1 cellular context compared by ENCODE assay signal in genomic region chr14:23294734-23295561, GRCh38.
TF ChIP-seq lines count a peak whose summit lies in the region.

No MANE protein-coding gene starts in this region.

TF ChIP-seq in HepG2, 621 proteins besides CTCF, POLR2A, EP300 and RAD21 (continued from another document and continues in another):
- TF ChIP-seq ARID3A (IDR thresholded peaks at IDR 0.05; ENCODE audit: low read depth, low read length) (peak; percentile 36; the same call in 1 of the 2 replicates), MYC (CRISPR knock-in tag; IDR thresholded peaks at IDR 0.05; ENCODE audit: borderline replicate concordance) (peak; percentile 62; the same call in 1 of the 2 replicates), PPARG (CRISPR knock-in tag; conservative IDR thresholded peaks at IDR 0.05) (peak; percentile 29; the same call in 1 of the 2 replicates), ZNF605 (CRISPR knock-in tag; IDR thresholded peaks at IDR 0.05) (peak; percentile 96), E2F5 (CRISPR knock-in tag; conservative IDR thresholded peaks at IDR 0.05) (no peak), ZNF496 (CRISPR knock-in tag; IDR thresholded peaks at IDR 0.05; ENCODE audit: insufficient replicate concordance) (no peak), RFXANK (CRISPR knock-in tag; IDR thresholded peaks at IDR 0.05) (no peak), KMT2A (CRISPR knock-in tag; IDR thresholded peaks at IDR 0.05) (peak; percentile 49; the same call in 1 of the 2 replicates), NCOA5 (CRISPR knock-in tag; IDR thresholded peaks at IDR 0.05) (peak; percentile 74; the same call in 1 of the 2 replicates), ZNF530 (CRISPR knock-in tag; IDR thresholded peaks at IDR 0.05; ENCODE audit: low read depth) (no peak), RARA (CRISPR knock-in tag; IDR thresholded peaks at IDR 0.05) (no peak), NCOA2 (CRISPR knock-in tag; IDR thresholded peaks at IDR 0.05) (peak; percentile 3; the same call in 1 of the 2 replicates), THYN1 (CRISPR knock-in tag; IDR thresholded peaks at IDR 0.05; ENCODE audit: borderline replicate concordance, low read depth) (peak; percentile 78; the same call in 1 of the 2 replicates), SRF (IDR thresholded peaks at IDR 0.05; ENCODE audit: low read depth, low read length) (no peak; the same call in 1 of the 2 replicates), ZNF598 (CRISPR knock-in tag; IDR thresholded peaks at IDR 0.05; ENCODE audit: borderline replicate concordance) (peak; percentile 66; the same call in 1 of the 2 replicates), BCL3 (CRISPR knock-in tag; IDR thresholded peaks at IDR 0.05) (0 out of 2 replicates have a peak, but pooled peaks have one; percentile 59), ZNF780A (CRISPR knock-in tag; IDR thresholded peaks at IDR 0.05) (no peak), ISX (CRISPR knock-in tag; conservative IDR thresholded peaks at IDR 0.05) (peak; percentile 82; the same call in 1 of the 2 replicates), ZNF691 (CRISPR knock-in tag; IDR thresholded peaks at IDR 0.05; ENCODE audit: borderline replicate concordance, low read depth) (0 out of 2 replicates have a peak, but pooled peaks have one; percentile 8), ASH2L (IDR thresholded peaks at IDR 0.05; ENCODE audit: insufficient read length, low read depth, low read length) (peak; percentile 62), TERF1 (CRISPR knock-in tag; IDR thresholded peaks at IDR 0.05) (no peak), CC2D1A (CRISPR knock-in tag; IDR thresholded peaks at IDR 0.05) (0 out of 2 replicates have a peak, but pooled peaks have one; percentile 90), SOX13 (IDR thresholded peaks at IDR 0.05) (0 out of 2 replicates have a peak, but pooled peaks have one; percentile 46), SOX13 (CRISPR knock-in tag; conservative IDR thresholded peaks at IDR 0.05 in 1 of 2, IDR thresholded peaks at IDR 0.05 in 1 of 2) (0 out of 4 replicates have a peak, but pooled peaks of 1 of the 2 experiments have one; percentile 5), NRL (CRISPR knock-in tag; IDR thresholded peaks at IDR 0.05; ENCODE audit: borderline replicate concordance) (no peak), ZKSCAN8 (CRISPR knock-in tag; IDR thresholded peaks at IDR 0.05; ENCODE audit: borderline replicate concordance) (no peak), GATAD1 (CRISPR knock-in tag; IDR thresholded peaks at IDR 0.05) (0 out of 2 replicates have a peak, but pooled peaks have one; percentile 36), SRSF4 (IDR thresholded peaks at IDR 0.05; ENCODE audit: low read depth, low read length, poor library complexity, severe bottlenecking) (no peak), HOXD1 (CRISPR knock-in tag; IDR thresholded peaks at IDR 0.05) (peak; percentile 61; the same call in 1 of the 2 replicates), FOXK1 (CRISPR knock-in tag; IDR thresholded peaks at IDR 0.05; ENCODE audit: borderline replicate concordance, low read depth) (peak; percentile 14; the same call in 1 of the 2 replicates), SMARCE1 (IDR thresholded peaks at IDR 0.05; ENCODE audit: borderline replicate concordance) (no peak), ZFP37 (CRISPR knock-in tag; IDR thresholded peaks at IDR 0.05; ENCODE audit: borderline replicate concordance) (0 out of 2 replicates have a peak, but pooled peaks have one; percentile 57), ZNF264 (CRISPR knock-in tag; IDR thresholded peaks at IDR 0.05) (peak; percentile 68; the same call in 1 of the 2 replicates), ZNF784 (CRISPR knock-in tag; IDR thresholded peaks at IDR 0.05; ENCODE audit: borderline replicate concordance) (0 out of 2 replicates have a peak, but pooled peaks have one; percentile 55), ZNF430 (CRISPR knock-in tag; IDR thresholded peaks at IDR 0.05) (peak; percentile 83; the same call in 1 of the 2 replicates), YY1 (IDR thresholded peaks at IDR 0.05; ENCODE audit: insufficient read depth, insufficient replicate concordance, low read depth, low read length) (peak; percentile 37), CREM (IDR thresholded peaks at IDR 0.05) (peak; percentile 64), CREM (CRISPR knock-in tag; IDR thresholded peaks at IDR 0.05) (no peak), PTBP1 (IDR thresholded peaks at IDR 0.05; ENCODE audit: low read depth, low read length, poor library complexity, severe bottlenecking) (no peak), ZNF687 (CRISPR knock-in tag; IDR thresholded peaks at IDR 0.05) (peak; percentile 31; the same call in 1 of the 2 replicates), HNRNPK (IDR thresholded peaks at IDR 0.05; ENCODE audit: low read depth, low read length, poor library complexity, severe bottlenecking) (no peak), FOXK2 (IDR thresholded peaks at IDR 0.05) (peak; percentile 43; the same call in 1 of the 2 replicates), REST (IDR thresholded peaks at IDR 0.05; ENCODE audit: borderline replicate concordance in 1 of 2, low read depth in 1 of 2, low read length in 2 of 2) (no peak), MIER3 (CRISPR knock-in tag; IDR thresholded peaks at IDR 0.05; ENCODE audit: borderline replicate concordance) (no peak), XRCC5 (optimal IDR thresholded peaks at IDR 0.05; ENCODE audit: low read length) (peak; percentile 94), KAT7 (CRISPR knock-in tag; IDR thresholded peaks at IDR 0.05; ENCODE audit: borderline replicate concordance) (peak; percentile 17; the same call in 1 of the 2 replicates), ZNF260 (CRISPR knock-in tag; IDR thresholded peaks at IDR 0.05; ENCODE audit: borderline replicate concordance, low read depth) (no peak), BRCA1 (CRISPR knock-in tag; IDR thresholded peaks at IDR 0.05) (0 out of 2 replicates have a peak, but pooled peaks have one; percentile 64), ZNF44 (CRISPR knock-in tag; IDR thresholded peaks at IDR 0.05) (peak; percentile 87), RXRB (CRISPR knock-in tag; IDR thresholded peaks at IDR 0.05; ENCODE audit: borderline replicate concordance) (peak; percentile 44; the same call in 1 of the 2 replicates), ZNF550 (CRISPR knock-in tag; IDR thresholded peaks at IDR 0.05; ENCODE audit: borderline replicate concordance) (no peak), SOX6 (IDR thresholded peaks at IDR 0.05) (no peak), SOX6 (CRISPR knock-in tag; IDR thresholded peaks at IDR 0.05) (peak; percentile 57; the same call in 1 of the 2 replicates), ZNF367 (CRISPR knock-in tag; IDR thresholded peaks at IDR 0.05; ENCODE audit: borderline replicate concordance) (0 out of 2 replicates have a peak, but pooled peaks have one; percentile 57), SIN3A (IDR thresholded peaks at IDR 0.05; ENCODE audit: borderline replicate concordance, low read depth, low read length) (0 out of 2 replicates have a peak, but pooled peaks have one; percentile 44), MBNL3 (CRISPR knock-in tag; conservative IDR thresholded peaks at IDR 0.05) (0 out of 2 replicates have a peak, but pooled peaks have one; percentile 6)
